Comparison of ENCODE assay signal across 9 cellular contexts in the genomic region with DNA sequence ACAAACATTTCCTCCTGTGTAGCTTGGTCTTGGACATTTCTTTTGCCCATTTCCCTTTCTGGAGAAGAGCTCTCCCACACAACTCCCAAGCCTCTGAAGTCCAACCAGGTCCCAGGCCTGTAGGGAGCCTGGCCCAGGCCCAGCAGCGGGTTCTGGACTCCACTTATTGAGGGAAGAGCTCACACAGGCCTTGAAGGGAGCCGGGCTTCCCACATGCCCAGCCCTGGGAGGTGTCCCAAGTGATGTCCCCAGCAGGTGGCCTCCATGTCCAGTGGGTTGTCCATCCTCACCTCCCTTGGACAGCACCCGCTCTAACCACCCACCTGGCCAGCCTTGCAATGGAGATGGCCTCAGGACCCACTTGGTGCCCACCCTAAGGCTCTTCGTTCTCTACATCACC. TPM values are rescaled to one million over a fixed set of nuclear protein-coding genes. Genes with fewer than 3 reads are reported as not detected.
"Had no signal": no experiment of that assay in that cellular context is flagged by ENCODE, and none has a peak within 500 bp of the region (broad histone marks: within the 10 kb centered on the region; RNA-seq: fewer than 3 reads in every experiment).

No MANE protein-coding gene starts in this region.

- H3K4me2 ChIP-seq: GM23338, KMS-11 had no signal

- H2AFZ ChIP-seq: GM23338 had no signal

- DNase-seq: H9, HCEC 1CT, KBM-7 had no signal

- H3K36me3 Mint-ChIP-seq: IgD-negative memory B cell had no signal

- H3K9me3 Mint-ChIP-seq: GM23338, H9, IgD-negative memory B cell had no signal

- H3K4me3 Mint-ChIP-seq: GM23338, H9 had no signal

- H3K4me3 ChIP-seq: GM23338 had no signal

- H3K27ac ChIP-seq: KMS-11 had no signal

- H3K27ac Mint-ChIP-seq: GM23338 had no signal

- H3K9ac ChIP-seq: KMS-11 had no signal

- ATAC-seq: GM23338, HepG2 had no signal

RNA-seq across cellular contexts. Expression of gene EPX, which starts 5.9 kb away (rescaled TPM):
- total RNA-seq: H1, H9, HepG2 had no signal

RNA-seq across cellular contexts. Expression of gene OR4D2, which starts 19.8 kb away (rescaled TPM):
- total RNA-seq: GM23338, H1, H9, HepG2, HT1080 had no signal

RNA-seq across cellular contexts. Expression of gene OR4D1, which starts 38.4 kb away (rescaled TPM):
- total RNA-seq: HepG2, HT1080 had no signal

RNA-seq across cellular contexts. Expression of gene LPO, which starts 51.8 kb away (rescaled TPM):
- total RNA-seq: HepG2 had no signal
